Comparison of ENCODE assay signal across 11 cellular contexts in the genomic region with DNA sequence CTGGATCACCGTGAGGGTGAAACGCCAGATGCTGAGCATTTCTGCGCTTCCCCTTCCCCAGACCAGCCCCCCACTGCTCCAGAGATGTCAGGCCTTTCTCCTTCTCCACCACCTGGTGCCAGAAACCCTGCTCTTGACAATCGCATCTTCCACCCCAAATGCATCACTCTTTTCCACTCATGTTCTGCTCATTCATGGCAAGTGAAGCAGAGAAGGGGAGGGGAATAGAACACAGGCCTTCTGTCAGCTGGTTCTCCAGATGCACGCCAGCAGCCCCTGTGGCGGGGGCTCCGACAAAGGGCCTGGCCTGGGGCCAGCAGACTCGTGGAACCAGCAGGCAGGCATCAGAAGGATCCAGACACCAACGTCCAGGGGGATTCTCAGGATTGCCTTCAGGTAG.
DNase-seq lines count a peak whose midpoint lies in the region; ATAC-seq and TF ChIP-seq lines count a peak whose summit lies in the region.
"Had no signal": no experiment of that assay in that cellular context is flagged by ENCODE, and none has a peak within 500 bp of the region (broad histone marks: within the 10 kb centered on the region; RNA-seq: fewer than 3 reads in every experiment).

No MANE protein-coding gene starts in this region.

- H4K20me1 ChIP-seq in smooth muscle cell (ENCODE audit: low read depth) (peaks cover 37% of the 10 kb centered on the region), Karpas-422 (ENCODE audit: insufficient read depth, low read depth, low read length) (no peaks in the 10 kb centered on the region)

- H3F3A ChIP-seq in smooth muscle cell (ENCODE audit: low read depth): peaks cover 6% of the 10 kb centered on the region

- TF ChIP-seq CTCF in smooth muscle cell (IDR thresholded peaks at IDR 0.05; ENCODE audit: borderline replicate concordance, insufficient read depth, poor library complexity, severe bottlenecking): no peak

- no peaks in the 10 kb centered on the region for H3K9me3 ChIP-seq in effector memory CD4-positive, alpha-beta T cell (ENCODE audit: control insufficient read depth, low read length)
- H3K9me3 ChIP-seq in smooth muscle cell (replicated peaks; ENCODE audit: low read depth): no peaks in the 10 kb centered on the region
- no peaks in the 10 kb centered on the region for H3K9me3 ChIP-seq in Karpas-422 (ENCODE audit: low read length)

- H3K79me2 ChIP-seq in smooth muscle cell (ENCODE audit: low read depth) (peaks cover 38% of the 10 kb centered on the region), Karpas-422 (ENCODE audit: low read length) (no peaks in the 10 kb centered on the region)

- H3K9ac ChIP-seq in smooth muscle cell (ENCODE audit: low read depth) (no peak overlapping the region), Karpas-422 (ENCODE audit: low read length) (no peak overlapping the region)

- no peak overlapping the region for H3K27ac ChIP-seq in effector memory CD4-positive, alpha-beta T cell (ENCODE audit: insufficient read depth, low read length, poor library complexity, severe bottlenecking)
- H3K27ac ChIP-seq in smooth muscle cell (ENCODE audit: low read depth) (no peak overlapping the region), Karpas-422 (ENCODE audit: low read length) (no peak overlapping the region)
- H3K27ac ChIP-seq: epithelial cell of prostate had no signal

- DNase-seq in NCI-H146 (lab: John Stamatoyannopoulos, UW): peak; percentile 26
- DNase-seq in NCI-H146 treated with DMSO at 0.1 percent for 48 hours (lab: John Stamatoyannopoulos, UW; ENCODE audit: unreplicated experiment): no peak
- DNase-seq in NCI-H2171 treated with DMSO at 0.1 percent for 48 hours (lab: John Stamatoyannopoulos, UW): peak; percentile 84
- DNase-seq in effector memory CD4-positive, alpha-beta T cell: no peak
- DNase-seq in smooth muscle cell (lab: John Stamatoyannopoulos, UW; ENCODE audit: unreplicated experiment): no peak
- no peak for DNase-seq in Karpas-422
- DNase-seq: ACHN, mammary epithelial cell had no signal

- H3K9me2 ChIP-seq in Karpas-422 (replicated peaks; ENCODE audit: insufficient read depth, low read length): no peaks in the 10 kb centered on the region

- ATAC-seq in HG03565 (IDR thresholded peaks at IDR 0.05; ENCODE audit: unreplicated experiment) (no peak), GM18868 (IDR thresholded peaks at IDR 0.05; ENCODE audit: unreplicated experiment) (no peak)

- 63% methylated on average over 9 of the region's 9 CpGs for WGBS in smooth muscle cell (ENCODE audit: low lambda C conversion rate)

- no peaks in the 10 kb centered on the region for H3K36me3 ChIP-seq in effector memory CD4-positive, alpha-beta T cell (ENCODE audit: control insufficient read depth, insufficient read depth, low read length)
- H3K36me3 ChIP-seq in smooth muscle cell (ENCODE audit: low read depth): no peaks in the 10 kb centered on the region
- no peaks in the 10 kb centered on the region for H3K36me3 ChIP-seq in Karpas-422 (ENCODE audit: insufficient read depth, low read length)

- H3K4me2 ChIP-seq in smooth muscle cell: peak overlapping the region; percentile 8
- H3K4me2 ChIP-seq in Karpas-422 (ENCODE audit: low read depth, low read length, poor library complexity, severe bottlenecking): no peak overlapping the region

- H3K4me1 ChIP-seq in effector memory CD4-positive, alpha-beta T cell (ENCODE audit: control insufficient read depth, insufficient read depth, low read length, poor library complexity, severe bottlenecking): peaks cover 9% of the 10 kb centered on the region
- H3K4me1 ChIP-seq in smooth muscle cell (ENCODE audit: low read depth) (peaks cover 7% of the 10 kb centered on the region), Karpas-422 (ENCODE audit: low read length) (no peaks in the 10 kb centered on the region)

- H2AFZ ChIP-seq in smooth muscle cell (ENCODE audit: low read depth) (no peak overlapping the region), Karpas-422 (ENCODE audit: low read length) (no peak overlapping the region)

- H3K4me3 ChIP-seq in effector memory CD4-positive, alpha-beta T cell (ENCODE audit: insufficient read depth, low read depth, low read length, poor library complexity, severe bottlenecking): peak overlapping the region; percentile 25
- H3K4me3 ChIP-seq in smooth muscle cell (no peak overlapping the region), Karpas-422 (ENCODE audit: low read length) (no peak overlapping the region)

- H3K27me3 ChIP-seq in effector memory CD4-positive, alpha-beta T cell (replicated peaks; ENCODE audit: control insufficient read depth, insufficient read depth, low read length, poor library complexity, severe bottlenecking): no peaks in the 10 kb centered on the region
- H3K27me3 ChIP-seq in smooth muscle cell (ENCODE audit: low read depth) (no peaks in the 10 kb centered on the region), Karpas-422 (ENCODE audit: low read length) (no peaks in the 10 kb centered on the region)

Comparison
In these comparisons a context has a peak if more than half of its experiments do, and no peak if none do; other contexts are left out.
1. DNase-seq: peak in NCI-H146 (single experiment) and NCI-H2171 treated with DMSO at 0.1 percent for 48 hours (single experiment); none in NCI-H146 treated with DMSO at 0.1 percent for 48 hours (single experiment), effector memory CD4-positive, alpha-beta T cell (0 of 3), smooth muscle cell (single experiment) and Karpas-422 (single experiment).